10 cellular contexts compared by ENCODE assay signal in the genomic region with DNA sequence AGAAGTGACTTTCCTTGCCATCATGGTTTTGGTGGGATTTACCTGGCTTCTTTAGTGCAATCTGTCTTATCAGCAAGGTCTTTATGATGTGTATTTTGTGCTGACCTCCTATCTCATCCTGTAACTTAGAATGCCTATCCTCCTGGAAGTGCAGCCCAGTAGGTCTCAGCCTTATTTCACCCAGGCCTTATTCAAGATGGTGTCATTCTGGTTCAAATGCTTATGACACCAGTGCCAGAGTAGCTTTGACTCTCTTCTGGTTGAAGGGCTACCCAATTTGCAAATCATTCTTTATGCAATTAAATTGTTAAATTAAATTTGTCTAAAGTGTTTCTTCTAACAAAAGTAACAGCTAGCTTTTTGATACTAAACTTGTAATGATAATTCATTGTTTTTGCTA. TPM values are rescaled to one million over a fixed set of nuclear protein-coding genes. Genes with fewer than 3 reads are reported as not detected.
"Had no signal": no experiment of that assay in that cellular context is flagged by ENCODE, and none has a peak within 500 bp of the region (broad histone marks: within the 10 kb centered on the region; RNA-seq: fewer than 3 reads in every experiment).

No MANE protein-coding gene starts in this region.

- H3K4me3 ChIP-seq: GM23248, GM23338, HAP-1 had no signal

- H3K27ac ChIP-seq: GM23248 had no signal

- H3K36me3 ChIP-seq: HAP-1 had no signal

- FAIRE-seq: H1 had no signal

- ATAC-seq: GM23338, HCT116 had no signal

- H2AFZ ChIP-seq: GM23248, GM23338 had no signal

- H3K9ac ChIP-seq: GM23248 had no signal

- H3K9me3 ChIP-seq: HAP-1 had no signal

- DNase-seq: GM23248, GOT3, H7, H9, HCEC 1CT, HFFc6 had no signal

- H3K4me1 ChIP-seq: HAP-1 had no signal

- H3K4me2 ChIP-seq: GM23338 had no signal

RNA-seq across cellular contexts. Expression of a gene that starts 58.8 kb away (rescaled TPM):
- total RNA-seq: GM23248, GM23338, H1, H7, H9, HFFc6 had no signal
- polyA plus RNA-seq: GM23248, GM23338, H1 had no signal
